ENCODE assay signal across 12 cellular contexts in genomic region chr14:65373671-65374039, GRCh38. TPM values are rescaled to one million over a fixed set of nuclear protein-coding genes. Genes with fewer than 3 reads are reported as not detected.
DNase-seq lines count a peak whose midpoint lies in the region; ATAC-seq and TF ChIP-seq lines count a peak whose summit lies in the region.
"Had no signal": no experiment of that assay in that cellular context is flagged by ENCODE, and none has a peak within 500 bp of the region (broad histone marks: within the 10 kb centered on the region; RNA-seq: fewer than 3 reads in every experiment).

No MANE protein-coding gene starts in this region.

- no peak overlapping the region for H3K4me3 Mint-ChIP-seq in endodermal cell

- WGBS in upper lobe of left lung, 2 donors, result 73 to 78% methylated on average over 8 of the region's 8 CpGs
- 90 to 91% methylated on average over 6 to 8 of the region's 8 CpGs for WGBS in endodermal cell (ENCODE audit: insufficient coverage in 1 of 2, insufficient read length in 1 of 2), 2 experiments

- no peak for TF ChIP-seq EP300 in upper lobe of left lung (IDR thresholded peaks at IDR 0.05)

- H3K27ac ChIP-seq in upper lobe of left lung (no peak overlapping the region), endodermal cell (ENCODE audit: low read depth, low read length) (no peak overlapping the region)

- peak overlapping the region in 2 of 4 donors; percentile 6 to 28 for H3K4me3 ChIP-seq in upper lobe of left lung
- H3K4me3 ChIP-seq in endodermal cell (ENCODE audit: low read length), result no peak overlapping the region

- H3K36me3 Mint-ChIP-seq in endodermal cell (ENCODE audit: low read depth), result no peaks in the 10 kb centered on the region

- H3K27me3 ChIP-seq in upper lobe of left lung, result no peaks in the 10 kb centered on the region
- no peaks in the 10 kb centered on the region for H3K27me3 ChIP-seq in endodermal cell (ENCODE audit: control insufficient read depth, insufficient read depth, low read length, poor library complexity, severe bottlenecking)

- no peak overlapping the region for H3K9ac ChIP-seq in endodermal cell (ENCODE audit: extremely low read depth, low read length, poor library complexity, severe bottlenecking)

- DNase-seq in DMS79 (lab: John Stamatoyannopoulos, UW) (peak; percentile 28), NCI-H69 (lab: John Stamatoyannopoulos, UW) (peak; percentile 54), fibroblast of gingiva (ENCODE audit: low read depth) (peak; percentile 53), pons (ENCODE audit: low spot score) (peak; percentile 91), upper lobe of left lung (no peak), islet precursor cell (no peak), SK-N-DZ (ENCODE audit: low spot score) (no peak), endodermal cell (no peak)
- DNase-seq: activated CD4-positive, alpha-beta T cell treated with anti-CD3 and anti-CD28 coated beads for 48 hours; activated naive CD8-positive, alpha-beta T cell treated with anti-CD3 and anti-CD28 coated beads, Interleukin-2, amount 10 ng/mL, durations not matched to agents 7 days and 5 days; effector CD8-positive, alpha-beta T cell; stimulated activated CD4-positive, alpha-beta T cell treated with anti-CD3 and anti-CD28 coated beads, Interleukin-4, amount 100 ng/mL, for 4 hours had no signal

- H3K9me3 ChIP-seq in upper lobe of left lung (no peaks in the 10 kb centered on the region), endodermal cell (ENCODE audit: control insufficient read depth, low read length) (peaks cover 8% of the 10 kb centered on the region)

- no peak for TF ChIP-seq CTCF in upper lobe of left lung (IDR thresholded peaks at IDR 0.05)
- no peak for TF ChIP-seq CTCF in endodermal cell (conservative IDR thresholded peaks at IDR 0.05)

- no peak for ATAC-seq in upper lobe of left lung (ENCODE audit: low FRiP score in 2 of 2)

- H3K36me3 ChIP-seq in upper lobe of left lung, result no peaks in the 10 kb centered on the region
- H3K36me3 ChIP-seq in endodermal cell (ENCODE audit: control insufficient read depth, insufficient read depth, low read length), result no peaks in the 10 kb centered on the region

- no peak overlapping the region for H3K27ac Mint-ChIP-seq in endodermal cell

- H3K4me1 Mint-ChIP-seq in endodermal cell, result peaks cover 12% of the 10 kb centered on the region

- no peaks in the 10 kb centered on the region for H3K9me3 Mint-ChIP-seq in endodermal cell
- H3K9me3 Mint-ChIP-seq: activated naive CD8-positive, alpha-beta T cell treated with anti-CD3 and anti-CD28 coated beads, Interleukin-2, amount 10 ng/mL, durations not matched to agents 7 days and 5 days had no signal

- TF ChIP-seq POLR2A in upper lobe of left lung (IDR thresholded peaks at IDR 0.05), result no peak

- H3K4me1 ChIP-seq in upper lobe of left lung (peaks cover 0 to 12% (median 0%) of the 10 kb centered on the region in 4 donors), endodermal cell (ENCODE audit: control insufficient read depth, insufficient read depth, low read length) (no peaks in the 10 kb centered on the region)

- no peaks in the 10 kb centered on the region for H3K27me3 Mint-ChIP-seq in endodermal cell (ENCODE audit: insufficient read depth)
- H3K27me3 Mint-ChIP-seq: activated naive CD8-positive, alpha-beta T cell treated with anti-CD3 and anti-CD28 coated beads, Interleukin-2, amount 10 ng/mL, durations not matched to agents 7 days and 5 days had no signal

RNA-seq across cellular contexts. Expression of gene FUT8, which starts 38.9 kb away (rescaled TPM):
- 10 to 100 TPM; 17.3 to 38.8 (median 29.1) TPM for total RNA-seq in upper lobe of left lung
- 33.0 and 36.5 TPM in 2 replicates for polyA plus RNA-seq in SK-N-DZ (2014; cell fraction: cytosol; rRNA removed)
- polyA plus RNA-seq in SK-N-DZ (2014; cell fraction: nucleus; rRNA removed), result 11.0 and 16.6 TPM in 2 replicates
- total RNA-seq in endodermal cell, result 10 to 100 TPM; 63.9 to 76.9 TPM
- polyA plus RNA-seq in endodermal cell (2013, experiment 1 of 2), result 58.0 TPM
- polyA plus RNA-seq in endodermal cell (2013, experiment 2 of 2), result 53.0 TPM

Comparison
In these comparisons a context has a peak if more than half of its experiments do, and no peak if none do; other contexts are left out.
1. DNase-seq: peak in DMS79 (single experiment), NCI-H69 (single experiment), fibroblast of gingiva (single experiment) and pons (single experiment); none in upper lobe of left lung (0 of 2), islet precursor cell (single experiment), SK-N-DZ (single experiment) and endodermal cell (single experiment).